Comparison of ENCODE assay signal across 1 cellular context in genomic region chr3:43105597-43106292, GRCh38.
A peak's percentile ranks its signal among the peaks of the same experiment; 100 is the strongest.
TF ChIP-seq lines count a peak whose summit lies in the region.

Gene POMGNT2 (minus strand): TSS chr3:43106079. CDS start chr3:43081431, 24,648 bp downstream.

TF ChIP-seq in HEK293, 187 proteins besides CTCF, POLR2A, EP300 and RAD21 (continued from another document and continues in another):
- TF ChIP-seq REST (tag by site-specific recombination; IDR thresholded peaks at IDR 0.05) (no peak), ZNF140 (tag by site-specific recombination; IDR thresholded peaks at IDR 0.05) (no peak), PRDM6 (tag by site-specific recombination; IDR thresholded peaks at IDR 0.05) (no peak), BCL11A (tag by site-specific recombination; IDR thresholded peaks at IDR 0.05; ENCODE audit: low read depth) (no peak), ZNF426 (tag by site-specific recombination; IDR thresholded peaks at IDR 0.05) (no peak), ZNF610 (tag by site-specific recombination; IDR thresholded peaks at IDR 0.05; ENCODE audit: borderline replicate concordance) (no peak), TSHZ1 (tag by site-specific recombination; IDR thresholded peaks at IDR 0.05; ENCODE audit: borderline replicate concordance) (no peak), ZBTB21 (tag by site-specific recombination; IDR thresholded peaks at IDR 0.05) (no peak), ZBTB17 (tag by site-specific recombination; IDR thresholded peaks at IDR 0.05) (peak; percentile 67), ZNF830 (tag by site-specific recombination; IDR thresholded peaks at IDR 0.05; ENCODE audit: low read depth) (no peak), ZNF785 (tag by site-specific recombination; IDR thresholded peaks at IDR 0.05) (no peak), PATZ1 (tag by site-specific recombination; IDR thresholded peaks at IDR 0.05) (no peak), ZNF423 (tag by site-specific recombination; IDR thresholded peaks at IDR 0.05) (peak; percentile 54; the same call in 1 of the 2 replicates), ZNF621 (tag by site-specific recombination; IDR thresholded peaks at IDR 0.05) (no peak), ZNF214 (tag by site-specific recombination; IDR thresholded peaks at IDR 0.05; ENCODE audit: borderline replicate concordance) (no peak), ZNF394 (tag by site-specific recombination; IDR thresholded peaks at IDR 0.05; ENCODE audit: borderline replicate concordance) (no peak), ZNF518A (tag by site-specific recombination; conservative IDR thresholded peaks at IDR 0.05; ENCODE audit: low read depth) (peak; percentile 23; the same call in 1 of the 2 replicates), KLF10 (tag by site-specific recombination; IDR thresholded peaks at IDR 0.05) (no peak; the same call in 1 of the 2 replicates), ZNF366 (tag by site-specific recombination; conservative IDR thresholded peaks at IDR 0.05) (no peak), HOXD13 (CRISPR knock-in tag; IDR thresholded peaks at IDR 0.05; ENCODE audit: borderline replicate concordance) (no peak), ZBTB20 (tag by site-specific recombination; IDR thresholded peaks at IDR 0.05) (peak; percentile 44; the same call in 1 of the 2 replicates), YY2 (tag by site-specific recombination; IDR thresholded peaks at IDR 0.05) (no peak), ZNF776 (tag by site-specific recombination; IDR thresholded peaks at IDR 0.05; ENCODE audit: borderline replicate concordance) (no peak), ZNF148 (tag by site-specific recombination; IDR thresholded peaks at IDR 0.05; ENCODE audit: borderline replicate concordance) (no peak), ZBTB1 (tag by site-specific recombination; IDR thresholded peaks at IDR 0.05) (no peak), SALL2 (tag by site-specific recombination; IDR thresholded peaks at IDR 0.05; ENCODE audit: borderline replicate concordance) (no peak), ZNF629 (tag by site-specific recombination; IDR thresholded peaks at IDR 0.05) (no peak), ZNF596 (tag by site-specific recombination; IDR thresholded peaks at IDR 0.05) (no peak; the same call in 1 of the 2 replicates), KLF7 (tag by site-specific recombination; IDR thresholded peaks at IDR 0.05; ENCODE audit: borderline replicate concordance) (no peak), ZNF37A (tag by site-specific recombination; IDR thresholded peaks at IDR 0.05) (no peak), ZNF239 (tag by site-specific recombination; IDR thresholded peaks at IDR 0.05) (no peak), ZNF473 (tag by site-specific recombination; IDR thresholded peaks at IDR 0.05) (no peak), ZNF639 (tag by site-specific recombination; IDR thresholded peaks at IDR 0.05) (no peak), HIC1 (tag by site-specific recombination; IDR thresholded peaks at IDR 0.05) (no peak)
